15 cellular contexts compared by ENCODE assay signal in genomic region chr14:31842905-31843304, GRCh38.
A peak's percentile ranks its signal among the peaks of the same experiment; 100 is the strongest.
DNase-seq lines count a peak whose midpoint lies in the region; ATAC-seq and TF ChIP-seq lines count a peak whose summit lies in the region.
"Had no signal": no experiment of that assay in that cellular context is flagged by ENCODE, and none has a peak within 500 bp of the region (broad histone marks: within the 10 kb centered on the region; RNA-seq: fewer than 3 reads in every experiment).

No MANE protein-coding gene starts in this region.

- H3K9me3 ChIP-seq in left ventricle myocardium inferior (replicated peaks) (no peaks in the 10 kb centered on the region), transverse colon (no peaks in the 10 kb centered on the region)
- H3K9me3 ChIP-seq: spleen, uterus had no signal

- no peak overlapping the region for H3K4me3 ChIP-seq in left ventricle myocardium inferior
- H3K4me3 ChIP-seq in transverse colon, result no peak overlapping the region
- H3K4me3 ChIP-seq: spleen, uterus had no signal

- TF ChIP-seq CTCF in left ventricle myocardium inferior (IDR thresholded peaks at IDR 0.05; ENCODE audit: borderline replicate concordance), result no peak
- no peak for TF ChIP-seq CTCF in transverse colon (IDR thresholded peaks at IDR 0.05)

- DNase-seq in left ventricle myocardium superior (no peak), left ventricle myocardium inferior (no peak), NCI-H774 (lab: John Stamatoyannopoulos, UW) (peak; percentile 61), fibroblast of peridontal ligament (ENCODE audit: extremely low read depth) (peak; percentile 22), transverse colon (no peak), putamen (ENCODE audit: low spot score) (no peak)
- DNase-seq in activated CD4-positive, alpha-beta T cell treated with anti-CD3 and anti-CD28 coated beads for 48 hours, result no peak
- DNase-seq: endodermal cell; NCI-H1092; NCI-H526; spleen; stimulated activated naive CD8-positive, alpha-beta T cell treated with anti-CD3 and anti-CD28 coated beads, Interleukin-15, Interleukin-2, amounts not matched to agents 100 U/mL and 50 U/mL, for 24 hours; uterus had no signal

- no peak for TF ChIP-seq POLR2A in transverse colon (IDR thresholded peaks at IDR 0.05)

- no peak for TF ChIP-seq EP300 in transverse colon (IDR thresholded peaks at IDR 0.05; ENCODE audit: low read depth)

- H3K27me3 ChIP-seq in left ventricle myocardium inferior (ENCODE audit: low read depth) (no peaks in the 10 kb centered on the region), transverse colon (no peaks in the 10 kb centered on the region)
- H3K27me3 ChIP-seq: spleen, uterus had no signal

- intact Hi-C loops in left ventricle myocardium superior (cut with micrococcal nuclease) (no loop called here), left ventricle myocardium inferior (cut with micrococcal nuclease) (no loop called here), transverse colon (cut with DNase I; ENCODE audit: low total_unique reads) (no loop called here)

- H3K27ac ChIP-seq in left ventricle myocardium inferior (replicated peaks), result no peak overlapping the region
- H3K27ac ChIP-seq in transverse colon, result peak overlapping the region; percentile 47 to 70 (median 67)
- H3K27ac ChIP-seq: spleen, uterus had no signal

- H3K36me3 ChIP-seq in left ventricle myocardium inferior (peaks cover 4% of the 10 kb centered on the region), transverse colon (no peaks in the 10 kb centered on the region)
- H3K36me3 ChIP-seq: uterus had no signal

- in situ Hi-C loops in transverse colon (cut with MboI; ENCODE audit: low pct_ligation_motif_present in 1 of 4, low pct_unique_long_range_greater_than_20kb in 1 of 4, low sequenced_read_pairs in 3 of 4), result no loop called here

- H3K4me1 ChIP-seq in left ventricle myocardium inferior (peaks cover 8% of the 10 kb centered on the region), transverse colon (peaks cover 0 to 26% (median 6%) of the 10 kb centered on the region in 4 donors)
- H3K4me1 ChIP-seq: spleen, uterus had no signal

- 67 to 100% methylated on average over 2 of the region's 2 CpGs for WGBS in transverse colon (ENCODE audit: low coverage in 1 of 2), 2 donors

- ATAC-seq in left ventricle myocardium superior (peak; percentile 24), GM19452 (IDR thresholded peaks at IDR 0.05; ENCODE audit: unreplicated experiment) (no peak)
- ATAC-seq: activated CD4-positive, CD25-positive, alpha-beta regulatory T cell treated with anti-CD3 and anti-CD28 coated beads, Interleukin-2, amount 50 U/mL, for 24 hours; stimulated activated naive CD8-positive, alpha-beta T cell treated with anti-CD3 and anti-CD28 coated beads, Interleukin-15, Interleukin-2, amounts not matched to agents 100 U/mL and 50 U/mL, for 24 hours had no signal

Comparison
In these comparisons a context has a peak if more than half of its experiments do, and no peak if none do; other contexts are left out.
1. DNase-seq: peak in NCI-H774 (single experiment) and fibroblast of peridontal ligament (single experiment); none in left ventricle myocardium superior (single experiment), left ventricle myocardium inferior (single experiment), transverse colon (single experiment), activated CD4-positive, alpha-beta T cell treated with anti-CD3 and anti-CD28 coated beads for 48 hours (single experiment) and putamen (single experiment).